ENCODE assay signal across 14 cellular contexts in genomic region chr1:170288155-170288554, GRCh38.
DNase-seq lines count a peak whose midpoint lies in the region; ATAC-seq and TF ChIP-seq lines count a peak whose summit lies in the region.
"Had no signal": no experiment of that assay in that cellular context is flagged by ENCODE, and none has a peak within 500 bp of the region (broad histone marks: within the 10 kb centered on the region; RNA-seq: fewer than 3 reads in every experiment).

No MANE protein-coding gene starts in this region.

- H3K14ac ChIP-seq in H9 (ENCODE audit: insufficient read depth, low read length) = no peak overlapping the region

- H3K27me3 ChIP-seq in H9 (ENCODE audit: insufficient read depth, low read length) (no peaks in the 10 kb centered on the region), endodermal cell (ENCODE audit: control insufficient read depth, insufficient read depth, low read length, poor library complexity, severe bottlenecking) (no peaks in the 10 kb centered on the region), neural progenitor cell (no peaks in the 10 kb centered on the region), ovary (no peaks in the 10 kb centered on the region)

- H2BK5ac ChIP-seq in H9 (ENCODE audit: insufficient read length, low read length) = no peak overlapping the region

- no peaks in the 10 kb centered on the region for H4K20me1 ChIP-seq in H9 (ENCODE audit: control insufficient read depth, insufficient read depth, insufficient read length)
- no peaks in the 10 kb centered on the region for H4K20me1 ChIP-seq in neural progenitor cell (ENCODE audit: low read depth)

- H3K18ac ChIP-seq in H9 (ENCODE audit: insufficient read length, low read depth, low read length) = no peak overlapping the region

- no peaks in the 10 kb centered on the region for H3K27me3 Mint-ChIP-seq in H9 (ENCODE audit: low read depth)
- H3K27me3 Mint-ChIP-seq in endodermal cell (ENCODE audit: insufficient read depth) = no peaks in the 10 kb centered on the region
- no peaks in the 10 kb centered on the region for H3K27me3 Mint-ChIP-seq in neural progenitor cell (ENCODE audit: insufficient read depth, low read depth)

- no peaks in the 10 kb centered on the region for H3K36me3 Mint-ChIP-seq in H9 (ENCODE audit: insufficient read depth in 1 of 3, low read depth in 3 of 3)
- no peaks in the 10 kb centered on the region for H3K36me3 Mint-ChIP-seq in endodermal cell (ENCODE audit: low read depth)
- H3K36me3 Mint-ChIP-seq in neural progenitor cell = no peaks in the 10 kb centered on the region
- H3K36me3 Mint-ChIP-seq: CD4-positive, alpha-beta memory T cell had no signal

- H3K9me3 Mint-ChIP-seq in H9 (no peaks in the 10 kb centered on the region), endodermal cell (no peaks in the 10 kb centered on the region), neural progenitor cell (no peaks in the 10 kb centered on the region)

- H3K4me3 ChIP-seq in endodermal cell (ENCODE audit: low read length) (no peak overlapping the region), neural progenitor cell (no peak overlapping the region), ovary (no peak overlapping the region)
- H3K4me3 ChIP-seq: GM23248 had no signal

- no peak overlapping the region for H2BK12ac ChIP-seq in H9 (ENCODE audit: insufficient read length, low read depth, low read length)

- no peak overlapping the region for H3K56ac ChIP-seq in H9 (ENCODE audit: insufficient read length, low read depth, low read length)

- DNase-seq in H9 (no peak), endodermal cell (no peak), neural progenitor cell (ENCODE audit: low spot score) (peak; percentile 13), ovary (no peak), cerebellar cortex (ENCODE audit: low spot score) (no peak)
- DNase-seq: C1 segment of cervical spinal cord; Calu3; CD4-positive, alpha-beta memory T cell; COR-L47; DMS53; DMS79 treated with DMSO at 0.1 percent for 48 hours; GM23248; HCEC 1CT had no signal

- H3F3A ChIP-seq in neural progenitor cell (ENCODE audit: low read depth) = no peaks in the 10 kb centered on the region

- H2BK15ac ChIP-seq in H9 (ENCODE audit: low read depth, low read length) = no peak overlapping the region

- H3K4me3 Mint-ChIP-seq in H9 (no peak overlapping the region), endodermal cell (no peak overlapping the region), neural progenitor cell (no peak overlapping the region)
- H3K4me3 Mint-ChIP-seq: CD4-positive, alpha-beta memory T cell had no signal

- no peaks in the 10 kb centered on the region for H3K79me1 ChIP-seq in H9 (ENCODE audit: insufficient read depth, low read depth, low read length, poor library complexity, severe bottlenecking)

- no peak overlapping the region for H3K4me2 ChIP-seq in H9 (ENCODE audit: insufficient read depth, insufficient read length, low read length)
- H3K4me2 ChIP-seq in neural progenitor cell = no peak overlapping the region

- no peak overlapping the region for H2BK120ac ChIP-seq in H9 (ENCODE audit: low read depth, low read length, poor library complexity, severe bottlenecking)

- no peak overlapping the region for H3K23ac ChIP-seq in H9 (ENCODE audit: insufficient read length, low read depth, low read length)

- H4K5ac ChIP-seq in H9 (ENCODE audit: insufficient read length, low read depth, low read length) = no peak overlapping the region

- H3K4me1 ChIP-seq in H9 (ENCODE audit: insufficient read depth, low read length) (no peaks in the 10 kb centered on the region), endodermal cell (ENCODE audit: control insufficient read depth, insufficient read depth, low read length) (no peaks in the 10 kb centered on the region), neural progenitor cell (no peaks in the 10 kb centered on the region), ovary (ENCODE audit: insufficient read depth) (no peaks in the 10 kb centered on the region)

- H3K4ac ChIP-seq in H9 (ENCODE audit: low read depth, low read length) = no peak overlapping the region

- WGBS in H9 (ENCODE audit: extremely low coverage, insufficient read length, low lambda C conversion rate) = no CpG with 5 or more reads among the region's 3 CpGs
- 96 to 100% methylated on average over 2 to 3 of the region's 3 CpGs for WGBS in endodermal cell (ENCODE audit: insufficient coverage in 1 of 2, insufficient read length in 1 of 2), 2 experiments
- 80 to 91% (median 88%) methylated on average over 3 of the region's 3 CpGs for WGBS in ovary, 3 donors

- no peak for ATAC-seq in GM19452 (IDR thresholded peaks at IDR 0.05; ENCODE audit: unreplicated experiment)

- no peak overlapping the region for H2AK5ac ChIP-seq in H9 (ENCODE audit: insufficient read length, low read length)

- H4K8ac ChIP-seq in H9 (replicated peaks; ENCODE audit: insufficient read length, low read depth, low read length) = no peak overlapping the region

- no peak overlapping the region for H3K27ac ChIP-seq in H9 (ENCODE audit: insufficient read length, low read depth, low read length)
- H3K27ac ChIP-seq in endodermal cell (ENCODE audit: low read depth, low read length) = no peak overlapping the region
- no peak overlapping the region for H3K27ac ChIP-seq in neural progenitor cell
- H3K27ac ChIP-seq in ovary = no peak overlapping the region
- H3K27ac ChIP-seq: GM23248 had no signal

- H3K23me2 ChIP-seq in H9 (ENCODE audit: insufficient read length, low read depth, low read length, poor library complexity, severe bottlenecking) = no peaks in the 10 kb centered on the region

- no peaks in the 10 kb centered on the region for H3K36me3 ChIP-seq in endodermal cell (ENCODE audit: control insufficient read depth, insufficient read depth, low read length)
- no peaks in the 10 kb centered on the region for H3K36me3 ChIP-seq in neural progenitor cell
- no peaks in the 10 kb centered on the region for H3K36me3 ChIP-seq in ovary

- peak; percentile 37; the same call in 1 of the 3 replicates for TF ChIP-seq CTCF in H9 (conservative IDR thresholded peaks at IDR 0.05)
- peak; percentile 33 for TF ChIP-seq CTCF in endodermal cell (conservative IDR thresholded peaks at IDR 0.05)
- no peak for TF ChIP-seq CTCF in neural progenitor cell (IDR thresholded peaks at IDR 0.05)
- no peak for TF ChIP-seq CTCF in ovary (IDR thresholded peaks at IDR 0.05)

- TF ChIP-seq EP300 in ovary (IDR thresholded peaks at IDR 0.05) = no peak

- H3K27ac Mint-ChIP-seq in H9 = no peak overlapping the region
- H3K27ac Mint-ChIP-seq in endodermal cell = no peak overlapping the region
- no peak overlapping the region for H3K27ac Mint-ChIP-seq in neural progenitor cell
- H3K27ac Mint-ChIP-seq: CD4-positive, alpha-beta memory T cell had no signal

- no peak overlapping the region for H3T11ph ChIP-seq in H9 (ENCODE audit: low read length)

- H3K79me2 ChIP-seq in H9 (ENCODE audit: insufficient read depth, low read length) (no peaks in the 10 kb centered on the region), neural progenitor cell (ENCODE audit: low read depth) (no peaks in the 10 kb centered on the region)

- no peak for TF ChIP-seq POLR2A in ovary (IDR thresholded peaks at IDR 0.05)

- intact Hi-C loops in ovary (cut with DNase I) = no loop called here

- H4K91ac ChIP-seq in H9 (ENCODE audit: insufficient read length, low read depth, low read length) = no peak overlapping the region

- no peak overlapping the region for H3K9ac ChIP-seq in H9 (ENCODE audit: extremely low read depth, insufficient read length, low read length)
- H3K9ac ChIP-seq in endodermal cell (ENCODE audit: extremely low read depth, low read length, poor library complexity, severe bottlenecking) = no peak overlapping the region
- H3K9ac ChIP-seq in neural progenitor cell = no peak overlapping the region
- H3K9ac ChIP-seq: GM23248 had no signal

- H2AFZ ChIP-seq in H9 (ENCODE audit: low read length) (no peak overlapping the region), neural progenitor cell (replicated peaks) (no peak overlapping the region)
- H2AFZ ChIP-seq: GM23248 had no signal

- H3K4me1 Mint-ChIP-seq in H9 (0 out of 4 replicates have a peak, but pooled peaks cover 0 to 2% of the 10 kb centered on the region in 2 experiments), endodermal cell (no peaks in the 10 kb centered on the region), neural progenitor cell (no peaks in the 10 kb centered on the region)
- H3K4me1 Mint-ChIP-seq: CD4-positive, alpha-beta memory T cell had no signal

- H3K9me3 ChIP-seq in H9 (ENCODE audit: control insufficient read depth, low read depth, low read length) = no peaks in the 10 kb centered on the region
- H3K9me3 ChIP-seq in endodermal cell (ENCODE audit: control insufficient read depth, low read length) = no peaks in the 10 kb centered on the region
- H3K9me3 ChIP-seq in neural progenitor cell (ENCODE audit: low read depth) = no peaks in the 10 kb centered on the region
- no peaks in the 10 kb centered on the region for H3K9me3 ChIP-seq in ovary

- no peak overlapping the region for H2BK20ac ChIP-seq in H9 (ENCODE audit: low read depth, low read length, poor library complexity, severe bottlenecking)

Comparison
In these comparisons a context has a peak if more than half of its experiments do, and no peak if none do; other contexts are left out.
1. CTCF ChIP-seq: peak in H9 (single experiment) and endodermal cell (single experiment); none in neural progenitor cell (single experiment) and ovary (0 of 3).